18 cellular contexts compared by ENCODE assay signal in genomic region chr6:70391513-70391912, GRCh38. TPM values are rescaled to one million over a fixed set of nuclear protein-coding genes. Genes with fewer than 3 reads are reported as not detected.
A peak's percentile ranks its signal among the peaks of the same experiment; 100 is the strongest.
DNase-seq lines count a peak whose midpoint lies in the region; TF ChIP-seq lines count a peak whose summit lies in the region.
"Had no signal": no experiment of that assay in that cellular context is flagged by ENCODE, and none has a peak within 500 bp of the region (broad histone marks: within the 10 kb centered on the region; RNA-seq: fewer than 3 reads in every experiment).

No MANE protein-coding gene starts in this region.

- TF ChIP-seq CTCF in Peyer's patch (IDR thresholded peaks at IDR 0.05) = no peak

- H3K9me3 ChIP-seq in Peyer's patch (no peaks in the 10 kb centered on the region), duodenal mucosa (ENCODE audit: control insufficient read depth in 1 of 2, low read length in 2 of 2) (no peaks in the 10 kb centered on the region), mucosa of rectum (ENCODE audit: control insufficient read depth in 2 of 2, low read length in 2 of 2) (no peaks in the 10 kb centered on the region)
- H3K9me3 ChIP-seq: BE2C had no signal

- H3K9ac ChIP-seq in duodenal mucosa (ENCODE audit: low read depth in 1 of 2, low read length in 2 of 2) (no peak overlapping the region), mucosa of rectum (ENCODE audit: low read depth in 1 of 2, low read length in 2 of 2) (peak overlapping the region in 1 of 2 donors; percentile 10)

- H3K4me3 ChIP-seq in Peyer's patch (peak overlapping the region in 1 of 4 donors; percentile 1), duodenal mucosa (ENCODE audit: low read depth in 1 of 2, low read length in 2 of 2) (peak overlapping the region; percentile 3 to 29), mucosa of rectum (ENCODE audit: low read length in 2 of 2) (peak overlapping the region in 1 of 2 donors; percentile 5)

- no peak for TF ChIP-seq POLR2A in Peyer's patch (IDR thresholded peaks at IDR 0.05)

- H3K4me1 ChIP-seq in Peyer's patch (peaks cover 0 to 14% (median 2%) of the 10 kb centered on the region in 4 donors), duodenal mucosa (ENCODE audit: control insufficient read depth in 1 of 2, insufficient read depth in 2 of 2, low read length in 2 of 2) (peaks cover 16 to 33% of the 10 kb centered on the region in 2 donors), mucosa of rectum (ENCODE audit: control insufficient read depth in 2 of 2, insufficient read depth in 2 of 2, low read length in 2 of 2) (peaks cover 15 to 24% of the 10 kb centered on the region in 2 donors)
- H3K4me1 ChIP-seq: BE2C had no signal

- H3K36me3 ChIP-seq in Peyer's patch (no peaks in the 10 kb centered on the region), duodenal mucosa (ENCODE audit: control insufficient read depth in 1 of 2, insufficient read depth in 2 of 2, low read length in 2 of 2) (no peaks in the 10 kb centered on the region), mucosa of rectum (ENCODE audit: control insufficient read depth in 2 of 2, insufficient read depth in 2 of 2, low read length in 2 of 2) (no peaks in the 10 kb centered on the region)
- H3K36me3 ChIP-seq: BE2C had no signal

- H3K27ac ChIP-seq in Peyer's patch (peak overlapping the region in 3 of 4 donors; percentile 15 to 68 (median 66)), duodenal mucosa (ENCODE audit: low read depth, low read length) (no peak overlapping the region), mucosa of rectum (ENCODE audit: low read depth in 2 of 2, low read length in 2 of 2) (peak overlapping the region; percentile 28 to 38)

- DNase-seq in Peyer's patch = no peak
- DNase-seq in DMS153 (lab: John Stamatoyannopoulos, UW) = no peak
- no peak for DNase-seq in foreskin melanocyte
- DNase-seq in activated CD4-positive, alpha-beta T cell treated with anti-CD3 and anti-CD28 coated beads, Interleukin-2, amount 50 U/mL, for 1 hour = no peak
- DNase-seq: ACHN; BE2C; C1 segment of cervical spinal cord; CD4-positive, CD25-positive, alpha-beta regulatory T cell; CD8-positive, alpha-beta memory T cell; COR-L47; DMS 273 treated with DMSO at 0.1 percent for 48 hours; GDM1; GOT3; H7; HFFc6; IMR-90 had no signal

- H3K27me3 ChIP-seq in Peyer's patch (no peaks in the 10 kb centered on the region), duodenal mucosa (ENCODE audit: control insufficient read depth in 1 of 2, insufficient read depth in 2 of 2, low read length in 2 of 2) (no peaks in the 10 kb centered on the region), mucosa of rectum (ENCODE audit: control insufficient read depth in 2 of 2, insufficient read depth in 2 of 2, low read length in 2 of 2) (no peaks in the 10 kb centered on the region)

RNA-seq across cellular contexts. Expression of gene FAM135A, which starts 21.8 kb away (rescaled TPM):
- 10 to 100 TPM; 51.2 to 93.6 (median 82.5) TPM for total RNA-seq in Peyer's patch
